17 cellular contexts compared by ENCODE assay signal in the genomic region with DNA sequence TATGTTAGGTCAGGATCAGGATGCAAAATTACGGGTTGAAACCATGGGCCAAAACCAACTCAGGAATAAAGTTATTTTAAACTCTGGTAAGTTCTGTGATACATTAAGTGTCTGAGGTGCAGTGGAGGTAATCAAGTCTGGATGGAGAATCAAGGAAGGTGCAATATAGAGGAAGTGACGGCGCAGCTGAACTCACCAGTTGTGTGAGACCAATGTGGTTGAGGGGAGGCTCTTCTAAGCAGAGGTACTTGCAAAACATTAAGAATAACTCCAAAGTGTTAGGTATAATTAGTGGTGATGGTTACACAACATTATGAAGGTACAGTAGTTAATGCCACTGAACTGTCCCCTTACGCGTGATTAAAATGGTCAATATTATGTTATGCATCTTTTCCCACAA. TPM values are rescaled to one million over a fixed set of nuclear protein-coding genes. Genes with fewer than 3 reads are reported as not detected.
DNase-seq lines count a peak whose midpoint lies in the region; ATAC-seq and TF ChIP-seq lines count a peak whose summit lies in the region.
"Had no signal": no experiment of that assay in that cellular context is flagged by ENCODE, and none has a peak within 500 bp of the region (broad histone marks: within the 10 kb centered on the region; RNA-seq: fewer than 3 reads in every experiment).

No MANE protein-coding gene starts in this region.

- no peaks in the 10 kb centered on the region for H3K27me3 Mint-ChIP-seq in activated naive CD8-positive, alpha-beta T cell
- H3K27me3 Mint-ChIP-seq in activated naive CD8-positive, alpha-beta T cell treated with anti-CD3 and anti-CD28 coated beads for 36 hours, result no peaks in the 10 kb centered on the region
- H3K27me3 Mint-ChIP-seq in stimulated activated naive B cell treated with anti-CD40 and anti-IgM and Interleukin-4, amounts not matched to agents 10 μg/mL and 1 μg/mL and 100 μg/mL, for 72 hours, result no peaks in the 10 kb centered on the region
- H3K27me3 Mint-ChIP-seq: activated naive CD4-positive, alpha-beta T cell treated with anti-CD3 and anti-CD28 coated beads, Interleukin-2, amount 10 ng/mL, durations not matched to agents 7 days and 5 days had no signal

- no peaks in the 10 kb centered on the region for H3K9me3 ChIP-seq in Peyer's patch
- H3K9me3 ChIP-seq in gastroesophageal sphincter, result no peaks in the 10 kb centered on the region
- H3K9me3 ChIP-seq in stomach, result no peaks in the 10 kb centered on the region
- H3K9me3 ChIP-seq: tibial nerve had no signal

- H3K4me1 Mint-ChIP-seq in activated naive CD8-positive, alpha-beta T cell (ENCODE audit: low read depth), result peaks cover 88% of the 10 kb centered on the region
- H3K4me1 Mint-ChIP-seq in activated naive CD8-positive, alpha-beta T cell treated with anti-CD3 and anti-CD28 coated beads for 36 hours, result peaks cover 82% of the 10 kb centered on the region
- H3K4me1 Mint-ChIP-seq in stimulated activated naive B cell treated with anti-CD40 and anti-IgM and Interleukin-4, amounts not matched to agents 10 μg/mL and 1 μg/mL and 100 μg/mL, for 72 hours, result peaks cover 29 to 86% of the 10 kb centered on the region in 2 donors

- TF ChIP-seq CTCF in Peyer's patch (IDR thresholded peaks at IDR 0.05), result no peak
- no peak for TF ChIP-seq CTCF in gastroesophageal sphincter (IDR thresholded peaks at IDR 0.05)
- no peak for TF ChIP-seq CTCF in stomach (IDR thresholded peaks at IDR 0.05)

- H3K27ac Mint-ChIP-seq in activated naive CD8-positive, alpha-beta T cell, result peak overlapping the region; percentile 7
- H3K27ac Mint-ChIP-seq in activated naive CD8-positive, alpha-beta T cell treated with anti-CD3 and anti-CD28 coated beads for 36 hours, result no peak overlapping the region
- H3K27ac Mint-ChIP-seq in stimulated activated naive B cell treated with anti-CD40 and anti-IgM and Interleukin-4, amounts not matched to agents 10 μg/mL and 1 μg/mL and 100 μg/mL, for 72 hours, result no peak overlapping the region
- H3K27ac Mint-ChIP-seq: activated naive CD4-positive, alpha-beta T cell treated with anti-CD3 and anti-CD28 coated beads, Interleukin-2, amount 10 ng/mL, durations not matched to agents 7 days and 5 days had no signal

- peaks cover 4% of the 10 kb centered on the region for H3K36me3 Mint-ChIP-seq in activated naive CD8-positive, alpha-beta T cell
- H3K36me3 Mint-ChIP-seq in activated naive CD8-positive, alpha-beta T cell treated with anti-CD3 and anti-CD28 coated beads for 36 hours, result peaks cover under 1% of the 10 kb centered on the region
- H3K36me3 Mint-ChIP-seq in stimulated activated naive B cell treated with anti-CD40 and anti-IgM and Interleukin-4, amounts not matched to agents 10 μg/mL and 1 μg/mL and 100 μg/mL, for 72 hours, result no peaks in the 10 kb centered on the region

- intact Hi-C loops in stomach (cut with DNase I; ENCODE audit: low total_unique reads), result no loop called here

- H3K27ac ChIP-seq in Peyer's patch, result peak overlapping the region; percentile 22 to 85 (median 59)
- peak overlapping the region; percentile 81 to 93 (median 84) for H3K27ac ChIP-seq in gastroesophageal sphincter
- peak overlapping the region in 4 of 5 donors; percentile 76 to 86 (median 82) for H3K27ac ChIP-seq in stomach
- H3K27ac ChIP-seq: KMS-11 had no signal

- no peaks in the 10 kb centered on the region for H3K9me3 Mint-ChIP-seq in activated naive CD8-positive, alpha-beta T cell (ENCODE audit: low read depth)
- no peaks in the 10 kb centered on the region for H3K9me3 Mint-ChIP-seq in activated naive CD8-positive, alpha-beta T cell treated with anti-CD3 and anti-CD28 coated beads for 36 hours
- peaks cover 0 to 3% of the 10 kb centered on the region in 2 donors for H3K9me3 Mint-ChIP-seq in stimulated activated naive B cell treated with anti-CD40 and anti-IgM and Interleukin-4, amounts not matched to agents 10 μg/mL and 1 μg/mL and 100 μg/mL, for 72 hours

- no peak for ATAC-seq in gastroesophageal sphincter
- ATAC-seq in stimulated activated naive B cell treated with anti-CD40 and anti-IgM and Interleukin-4, amounts not matched to agents 10 μg/mL and 1 μg/mL and 100 μg/mL, for 72 hours (replicated peaks), result no peak

- H3K4me1 ChIP-seq in Peyer's patch, result peaks cover 0 to 23% (median 0%) of the 10 kb centered on the region in 4 donors
- H3K4me1 ChIP-seq in gastroesophageal sphincter, result peaks cover 34 to 99% (median 83%) of the 10 kb centered on the region in 3 donors
- peaks cover 21 to 89% (median 57%) of the 10 kb centered on the region in 4 donors for H3K4me1 ChIP-seq in stomach

- 79 to 89% methylated on average over 3 to 5 of the region's 5 CpGs for WGBS in gastroesophageal sphincter (ENCODE audit: low coverage in 1 of 2), 2 donors
- 72 to 85% (median 83%) methylated on average over 5 of the region's 5 CpGs for WGBS in stomach, 5 donors

- no peaks in the 10 kb centered on the region for H3K36me3 ChIP-seq in Peyer's patch
- H3K36me3 ChIP-seq in gastroesophageal sphincter, result no peaks in the 10 kb centered on the region
- H3K36me3 ChIP-seq in stomach, result no peaks in the 10 kb centered on the region
- H3K36me3 ChIP-seq: tibial nerve had no signal

- no peaks in the 10 kb centered on the region for H3K27me3 ChIP-seq in Peyer's patch
- no peaks in the 10 kb centered on the region for H3K27me3 ChIP-seq in gastroesophageal sphincter
- H3K27me3 ChIP-seq in stomach, result no peaks in the 10 kb centered on the region
- H3K27me3 ChIP-seq: tibial nerve had no signal

- TF ChIP-seq POLR2A in Peyer's patch (IDR thresholded peaks at IDR 0.05) (no peak), gastroesophageal sphincter (IDR thresholded peaks at IDR 0.05) (no peak), stomach (IDR thresholded peaks at IDR 0.05) (no peak)

- no peak overlapping the region for H3K4me3 ChIP-seq in Peyer's patch
- H3K4me3 ChIP-seq in gastroesophageal sphincter, result no peak overlapping the region
- no peak overlapping the region for H3K4me3 ChIP-seq in stomach
- H3K4me3 ChIP-seq: skin epidermis, tibial nerve had no signal

- no peak for DNase-seq in activated naive CD8-positive, alpha-beta T cell treated with anti-CD3 and anti-CD28 coated beads for 36 hours
- DNase-seq in Peyer's patch (no peak), stomach (no peak), dermis blood vessel endothelial cell (no peak), DMS153 (lab: John Stamatoyannopoulos, UW) (no peak)
- no peak for DNase-seq in stimulated activated naive B cell treated with anti-CD40 and anti-IgM and Interleukin-4, amounts not matched to agents 10 μg/mL and 1 μg/mL and 100 μg/mL, for 72 hours
- DNase-seq: activated naive CD4-positive, alpha-beta T cell treated with anti-CD3 and anti-CD28 coated beads, Interleukin-2, amount 10 ng/mL, durations not matched to agents 7 days and 5 days; erythroblast; hippocampal formation; NCI-H187; NCI-H524 treated with DMSO at 0.1 percent for 48 hours; RPMI8226 had no signal

- TF ChIP-seq EP300 in gastroesophageal sphincter (IDR thresholded peaks at IDR 0.05) (no peak), stomach (IDR thresholded peaks at IDR 0.05) (no peak)

- peak overlapping the region; percentile 0 for H3K4me3 Mint-ChIP-seq in activated naive CD8-positive, alpha-beta T cell
- no peak overlapping the region for H3K4me3 Mint-ChIP-seq in activated naive CD8-positive, alpha-beta T cell treated with anti-CD3 and anti-CD28 coated beads for 36 hours
- H3K4me3 Mint-ChIP-seq in stimulated activated naive B cell treated with anti-CD40 and anti-IgM and Interleukin-4, amounts not matched to agents 10 μg/mL and 1 μg/mL and 100 μg/mL, for 72 hours, result no peak overlapping the region
- H3K4me3 Mint-ChIP-seq: activated naive CD4-positive, alpha-beta T cell treated with anti-CD3 and anti-CD28 coated beads, Interleukin-2, amount 10 ng/mL, durations not matched to agents 7 days and 5 days had no signal

RNA-seq across cellular contexts. Expression of a gene that starts 19.7 kb away (rescaled TPM):
- total RNA-seq in activated naive CD8-positive, alpha-beta T cell treated with anti-CD3 and anti-CD28 coated beads for 36 hours, result 1 to 10 TPM; 2.5 to 3.4 TPM
- total RNA-seq in Peyer's patch (1 to 10 TPM; 3.5 to 7.4 (median 5.0) TPM), gastroesophageal sphincter (1 to 10 TPM; 2.9 to 5.5 (median 5.1) TPM), stomach (10 to 100 TPM in 1 of 5 donors, 1 to 10 TPM in 2, under 1 TPM in 1, not detected in 1; 0.58 to 11.0 (median 5.2) TPM), dermis blood vessel endothelial cell (12.1 and 14.1 TPM in 2 replicates)
- polyA plus RNA-seq in stomach, result 1 to 10 TPM in 1 of 3 donors, under 1 TPM in 2; 0.93 to 1.7 (median 0.95) TPM

RNA-seq across cellular contexts. Expression of a gene that starts 31.5 kb away (rescaled TPM):
- 100 to 1,000 TPM; 181 to 190 TPM for total RNA-seq in activated naive CD8-positive, alpha-beta T cell treated with anti-CD3 and anti-CD28 coated beads for 36 hours
- total RNA-seq in Peyer's patch, result 100 to 1,000 TPM in 1 of 4 donors, 10 to 100 TPM in 3; 22.8 to 128 (median 39.0) TPM
- 10 to 100 TPM; 18.4 to 32.8 (median 19.8) TPM for total RNA-seq in gastroesophageal sphincter
- total RNA-seq in stomach, result 100 to 1,000 TPM in 1 of 5 donors, 10 to 100 TPM in 3, 1 to 10 TPM in 1; 5.8 to 113 (median 37.6) TPM
- polyA plus RNA-seq in stomach, result 10 to 100 TPM; 20.5 to 25.5 (median 24.0) TPM
- 45.6 and 71.2 TPM in 2 replicates for total RNA-seq in dermis blood vessel endothelial cell
